In the genomic region with DNA sequence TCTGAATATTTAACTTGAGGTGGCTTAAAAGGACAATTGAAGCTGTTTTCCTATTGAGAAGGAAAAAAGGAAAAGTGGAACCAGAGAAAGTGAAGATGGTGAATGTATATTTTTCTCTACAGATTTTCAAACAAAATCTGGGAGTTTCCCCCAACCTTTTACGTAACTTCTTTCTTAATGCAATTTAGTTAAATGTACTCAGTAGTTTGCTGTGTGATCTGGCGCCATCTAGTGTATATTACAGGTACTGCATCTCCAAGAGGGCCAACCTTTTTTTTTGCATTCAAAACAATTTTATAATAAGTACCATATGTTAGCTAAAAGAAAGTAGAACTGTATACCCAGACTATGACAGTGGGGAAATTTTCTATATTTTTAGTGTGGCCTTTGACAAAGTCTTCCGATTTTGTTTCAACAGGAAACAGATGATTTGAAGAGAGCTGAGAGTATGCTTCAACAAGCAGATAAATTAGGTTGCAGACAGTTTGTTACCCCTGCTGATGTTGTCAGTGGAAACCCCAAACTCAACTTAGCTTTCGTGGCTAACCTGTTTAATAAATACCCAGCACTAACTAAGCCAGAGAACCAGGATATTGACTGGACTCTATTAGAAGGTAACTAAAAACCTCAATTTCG, we compare ENCODE assay signal across 9 cellular contexts.
DNase-seq lines count a peak whose midpoint lies in the region; ATAC-seq, FAIRE-seq and TF ChIP-seq lines count a peak whose summit lies in the region.
"Had no signal": no experiment of that assay in that cellular context is flagged by ENCODE, and none has a peak within 500 bp of the region (broad histone marks: within the 10 kb centered on the region; RNA-seq: fewer than 3 reads in every experiment).

No MANE protein-coding gene starts in this region.

- H3K27ac ChIP-seq in coronary artery: peak overlapping the region; percentile 12 to 20

- FAIRE-seq in urothelium cell line (lab: Jason Lieb, UNC): no peak

- no peaks in the 10 kb centered on the region for H3K9me3 Mint-ChIP-seq in activated T-cell treated with anti-CD3 and anti-CD28 coated beads, Interleukin-2, amount 50 U/mL, for 24 hours
- H3K9me3 Mint-ChIP-seq: dendritic cell treated with granulocyte-macrophage colony-stimulating factor and Interleukin-4, amounts not matched to agents 40 ng/mL and 50 ng/mL, for 4 days had no signal

- no peak overlapping the region for H3K4me3 Mint-ChIP-seq in activated T-cell treated with anti-CD3 and anti-CD28 coated beads, Interleukin-2, amount 50 U/mL, for 24 hours
- H3K4me3 Mint-ChIP-seq: dendritic cell treated with granulocyte-macrophage colony-stimulating factor and Interleukin-4, amounts not matched to agents 40 ng/mL and 50 ng/mL, for 4 days had no signal

- DNase-seq in activated T-cell treated with anti-CD3 and anti-CD28 coated beads for 4 hours (peak; percentile 8), HT-29 (ENCODE audit: low spot score) (peak; percentile 68), RPMI8226 (peak; percentile 52), coronary artery (ENCODE audit: low spot score) (no peak), medulla oblongata (ENCODE audit: extremely low spot score) (peak; percentile 62), urothelium cell line (ENCODE audit: low spot score) (peak; percentile 3)
- DNase-seq in activated T-cell treated with anti-CD3 and anti-CD28 coated beads, Interleukin-2, amount 50 U/mL, for 24 hours: no peak

- H3K4me1 Mint-ChIP-seq in activated T-cell treated with anti-CD3 and anti-CD28 coated beads, Interleukin-2, amount 50 U/mL, for 24 hours (ENCODE audit: low read depth): no peaks in the 10 kb centered on the region

- H3K36me3 Mint-ChIP-seq in activated T-cell treated with anti-CD3 and anti-CD28 coated beads, Interleukin-2, amount 50 U/mL, for 24 hours (ENCODE audit: low read depth): no peaks in the 10 kb centered on the region

- TF ChIP-seq CTCF in coronary artery (IDR thresholded peaks at IDR 0.05): peak; percentile 87

- peaks cover 23% of the 10 kb centered on the region for H3K27me3 Mint-ChIP-seq in activated T-cell treated with anti-CD3 and anti-CD28 coated beads, Interleukin-2, amount 50 U/mL, for 24 hours
- H3K27me3 Mint-ChIP-seq: dendritic cell treated with granulocyte-macrophage colony-stimulating factor and Interleukin-4, amounts not matched to agents 40 ng/mL and 50 ng/mL, for 4 days had no signal

- no peak overlapping the region for H3K27ac Mint-ChIP-seq in activated T-cell treated with anti-CD3 and anti-CD28 coated beads, Interleukin-2, amount 50 U/mL, for 24 hours
- H3K27ac Mint-ChIP-seq: dendritic cell treated with granulocyte-macrophage colony-stimulating factor and Interleukin-4, amounts not matched to agents 40 ng/mL and 50 ng/mL, for 4 days had no signal

- no peak for ATAC-seq in GM19463 (IDR thresholded peaks at IDR 0.05; ENCODE audit: unreplicated experiment)

- no peak overlapping the region for H3K4me3 ChIP-seq in coronary artery

Comparison
In these comparisons a context has a peak if more than half of its experiments do, and no peak if none do; other contexts are left out.
1. DNase-seq: peak in activated T-cell treated with anti-CD3 and anti-CD28 coated beads for 4 hours (single experiment), HT-29 (single experiment), RPMI8226 (single experiment), medulla oblongata (single experiment) and urothelium cell line (single experiment); none in activated T-cell treated with anti-CD3 and anti-CD28 coated beads, Interleukin-2, amount 50 U/mL, for 24 hours (single experiment) and coronary artery (single experiment).